ENCODE assay signal across 17 cellular contexts in genomic region chr13:49733181-49733951, GRCh38. TPM values are rescaled to one million over a fixed set of nuclear protein-coding genes. Genes with fewer than 3 reads are reported as not detected.
A peak's percentile ranks its signal among the peaks of the same experiment; 100 is the strongest.
DNase-seq lines count a peak whose midpoint lies in the region; ATAC-seq and TF ChIP-seq lines count a peak whose summit lies in the region.
"Had no signal": no experiment of that assay in that cellular context is flagged by ENCODE, and none has a peak within 500 bp of the region (broad histone marks: within the 10 kb centered on the region; RNA-seq: fewer than 3 reads in every experiment).

No MANE protein-coding gene starts in this region.

- no peak overlapping the region for H3K27ac ChIP-seq in mesenchymal stem cell (ENCODE audit: low read length, poor library complexity, severe bottlenecking)

- H3K18ac ChIP-seq in mesenchymal stem cell (ENCODE audit: low read depth in 1 of 2, low read length in 2 of 2) = no peak overlapping the region

- no peak overlapping the region for H2AK5ac ChIP-seq in mesenchymal stem cell (ENCODE audit: low read length, severe bottlenecking)

- no peak overlapping the region for H3K14ac ChIP-seq in mesenchymal stem cell (ENCODE audit: low read length in 2 of 2)

- H3K4me1 ChIP-seq in mesenchymal stem cell (ENCODE audit: control insufficient read depth, insufficient read depth, low read depth, low read length) = peaks cover 3% of the 10 kb centered on the region

- peaks cover 31% of the 10 kb centered on the region for H3K36me3 ChIP-seq in MG63
- peaks cover 6 to 22% of the 10 kb centered on the region in 2 experiments for H3K36me3 ChIP-seq in mesenchymal stem cell (ENCODE audit: control insufficient read depth in 1 of 2, insufficient read depth in 2 of 2, low read depth in 1 of 2, low read length in 2 of 2)

- no peaks in the 10 kb centered on the region for H3K9me3 Mint-ChIP-seq in T-helper 2 cell treated with Interferon-gamma antibody and Interleukin-4, amounts not matched to agents 5 μg/mL and 100 μg/mL, for 36 hours
- H3K9me3 Mint-ChIP-seq: activated T-helper 17 cell treated with anti-CD3 and anti-CD28 coated beads, Interleukin-2, amount 50 U/mL, for 72 hours; stimulated activated effector memory CD8-positive, alpha-beta T cell treated with anti-CD3 and anti-CD28 coated beads, Interleukin-12 subunit alpha, Interleukin-12 subunit beta, amount 100 ng/mL, for 72 hours; T-helper 1 cell treated with Interleukin-12 subunit alpha and Interleukin-12 subunit beta and Interleukin-4 antibody, amounts not matched to agents 30 μg/mL and 1 μg/mL, for 36 hours had no signal

- H3K79me1 ChIP-seq in mesenchymal stem cell (replicated peaks; ENCODE audit: low read length, poor library complexity, severe bottlenecking) = peaks cover 12% of the 10 kb centered on the region

- no peaks in the 10 kb centered on the region for H3K27me3 Mint-ChIP-seq in T-helper 2 cell treated with Interferon-gamma antibody and Interleukin-4, amounts not matched to agents 5 μg/mL and 100 μg/mL, for 36 hours (ENCODE audit: low read depth)
- H3K27me3 Mint-ChIP-seq: activated T-helper 17 cell treated with anti-CD3 and anti-CD28 coated beads, Interleukin-2, amount 50 U/mL, for 72 hours; B cell had no signal

- no peak overlapping the region for H3K23ac ChIP-seq in mesenchymal stem cell (ENCODE audit: low read length in 2 of 2)

- no peak overlapping the region for H2BK120ac ChIP-seq in mesenchymal stem cell (ENCODE audit: low read depth, low read length)

- H4K8ac ChIP-seq in mesenchymal stem cell (ENCODE audit: low read length) = no peak overlapping the region

- no peak overlapping the region for H3K4me3 ChIP-seq in MG63
- no peak overlapping the region for H3K4me3 ChIP-seq in epithelial cell of esophagus (ENCODE audit: low read length)
- no peak overlapping the region for H3K4me3 ChIP-seq in mesenchymal stem cell (ENCODE audit: insufficient read depth in 1 of 2, low read depth in 1 of 2, low read length in 2 of 2)

- over 99% methylated on average over 11 of the region's 12 CpGs for WGBS in mesenchymal stem cell

- ATAC-seq in HG02973 (IDR thresholded peaks at IDR 0.05; ENCODE audit: unreplicated experiment) = no peak
- ATAC-seq: activated T-helper 17 cell treated with anti-CD3 and anti-CD28 coated beads, Interleukin-2, amount 50 U/mL, for 72 hours; PC-3; stimulated activated effector memory CD8-positive, alpha-beta T cell treated with anti-CD3 and anti-CD28 coated beads, Interleukin-12 subunit alpha, Interleukin-12 subunit beta, amount 100 ng/mL, for 72 hours had no signal

- H2BK15ac ChIP-seq in mesenchymal stem cell (ENCODE audit: low read depth, poor library complexity, severe bottlenecking) = no peak overlapping the region

- peaks cover 9% of the 10 kb centered on the region for H3K36me3 Mint-ChIP-seq in T-helper 2 cell treated with Interferon-gamma antibody and Interleukin-4, amounts not matched to agents 5 μg/mL and 100 μg/mL, for 36 hours (ENCODE audit: low read depth)

- H4K91ac ChIP-seq in mesenchymal stem cell (ENCODE audit: low read length) = no peak overlapping the region

- H2BK12ac ChIP-seq in mesenchymal stem cell (ENCODE audit: low read length in 2 of 2) = no peak overlapping the region

- H3K9ac ChIP-seq in mesenchymal stem cell (ENCODE audit: low read length) = no peak overlapping the region

- no peak overlapping the region for H3K4me3 Mint-ChIP-seq in T-helper 2 cell treated with Interferon-gamma antibody and Interleukin-4, amounts not matched to agents 5 μg/mL and 100 μg/mL, for 36 hours
- H3K4me3 Mint-ChIP-seq: activated T-helper 17 cell treated with anti-CD3 and anti-CD28 coated beads, Interleukin-2, amount 50 U/mL, for 72 hours; B cell; stimulated activated effector memory CD8-positive, alpha-beta T cell treated with anti-CD3 and anti-CD28 coated beads, Interleukin-12 subunit alpha, Interleukin-12 subunit beta, amount 100 ng/mL, for 72 hours; T-helper 1 cell treated with Interleukin-12 subunit alpha and Interleukin-12 subunit beta and Interleukin-4 antibody, amounts not matched to agents 30 μg/mL and 1 μg/mL, for 36 hours had no signal

- H3K9me3 ChIP-seq in MG63 = no peaks in the 10 kb centered on the region
- H3K9me3 ChIP-seq in mesenchymal stem cell (ENCODE audit: control insufficient read depth, low read length) = no peaks in the 10 kb centered on the region

- no peak overlapping the region for H2BK5ac ChIP-seq in mesenchymal stem cell (ENCODE audit: low read depth, low read length, poor library complexity, severe bottlenecking)

- TF ChIP-seq CTCF in epithelial cell of esophagus (IDR thresholded peaks at IDR 0.05; ENCODE audit: insufficient read depth, low read depth, low read length, missing control alignments) = no peak

- H3K27ac Mint-ChIP-seq in T-helper 2 cell treated with Interferon-gamma antibody and Interleukin-4, amounts not matched to agents 5 μg/mL and 100 μg/mL, for 36 hours = no peak overlapping the region
- H3K27ac Mint-ChIP-seq: activated T-helper 17 cell treated with anti-CD3 and anti-CD28 coated beads, Interleukin-2, amount 50 U/mL, for 72 hours; B cell; stimulated activated effector memory CD8-positive, alpha-beta T cell treated with anti-CD3 and anti-CD28 coated beads, Interleukin-12 subunit alpha, Interleukin-12 subunit beta, amount 100 ng/mL, for 72 hours; T-helper 1 cell treated with Interleukin-12 subunit alpha and Interleukin-12 subunit beta and Interleukin-4 antibody, amounts not matched to agents 30 μg/mL and 1 μg/mL, for 36 hours had no signal

- H3K4me2 ChIP-seq in mesenchymal stem cell (ENCODE audit: low read length, poor library complexity, severe bottlenecking) = no peak overlapping the region

- H3K27me3 ChIP-seq in MG63 (no peaks in the 10 kb centered on the region), mesenchymal stem cell (ENCODE audit: control insufficient read depth in 1 of 2, insufficient read depth in 1 of 2, low read length in 2 of 2) (no peaks in the 10 kb centered on the region)

- H3K4ac ChIP-seq in mesenchymal stem cell (ENCODE audit: low read depth in 1 of 2, low read length in 2 of 2) = no peak overlapping the region

- peak; percentile 3 for DNase-seq in ELR (ENCODE audit: low read depth)
- DNase-seq in MG63 = peak; percentile 38
- peak; percentile 53 for DNase-seq in epithelial cell of esophagus (ENCODE audit: low read depth)
- peak; percentile 17 for DNase-seq in mesenchymal stem cell
- DNase-seq in DMS 273 (lab: John Stamatoyannopoulos, UW; ENCODE audit: unreplicated experiment) = no peak
- no peak for DNase-seq in T-helper 2 cell treated with Interferon-gamma antibody and Interleukin-4, amounts not matched to agents 5 μg/mL and 100 μg/mL, for 36 hours (ENCODE audit: low spot score)
- no peak for DNase-seq in NCI-H187 treated with DMSO at 0.1 percent for 48 hours (lab: John Stamatoyannopoulos, UW)
- DNase-seq: aorta; NCI-H1048; NCI-H446; PC-3; stimulated activated CD4-positive, alpha-beta T cell treated with anti-CD3 and anti-CD28 coated beads, Interleukin-4, amount 100 ng/mL, for 1 hour had no signal

- H3K4me1 Mint-ChIP-seq in T-helper 2 cell treated with Interferon-gamma antibody and Interleukin-4, amounts not matched to agents 5 μg/mL and 100 μg/mL, for 36 hours (ENCODE audit: low read depth) = no peaks in the 10 kb centered on the region
- H3K4me1 Mint-ChIP-seq: activated T-helper 17 cell treated with anti-CD3 and anti-CD28 coated beads, Interleukin-2, amount 50 U/mL, for 72 hours; B cell; stimulated activated effector memory CD8-positive, alpha-beta T cell treated with anti-CD3 and anti-CD28 coated beads, Interleukin-12 subunit alpha, Interleukin-12 subunit beta, amount 100 ng/mL, for 72 hours had no signal

- no peak overlapping the region for H2AFZ ChIP-seq in mesenchymal stem cell (ENCODE audit: low read depth, low read length)

RNA-seq across cellular contexts. Expression of gene EBPL, which starts 42.1 kb away (rescaled TPM):
- total RNA-seq in MG63 (2014; rRNA removed; shearing (Covaris generic); ENCODE audit: low replicate concordance) = 231 and 270 TPM in 2 replicates
- polyA plus RNA-seq in mesenchymal stem cell (2013, experiment 1 of 2) = 64.8 TPM
- polyA plus RNA-seq in mesenchymal stem cell (2013, experiment 2 of 2) = 66.7 TPM

RNA-seq across cellular contexts. Expression of gene KPNA3, which starts 59.1 kb away (rescaled TPM):
- 34.7 and 46.6 TPM in 2 replicates for total RNA-seq in MG63 (2014; rRNA removed; shearing (Covaris generic); ENCODE audit: low replicate concordance)
- 58.1 TPM for polyA plus RNA-seq in mesenchymal stem cell (2013, experiment 1 of 2)
- 58.5 TPM for polyA plus RNA-seq in mesenchymal stem cell (2013, experiment 2 of 2)

Comparison
In these comparisons a context has a peak if more than half of its experiments do, and no peak if none do; other contexts are left out.
1. DNase-seq: peak in ELR (single experiment), MG63 (single experiment), epithelial cell of esophagus (single experiment) and mesenchymal stem cell (single experiment); none in DMS 273 (single experiment), T-helper 2 cell treated with Interferon-gamma antibody and Interleukin-4, amounts not matched to agents 5 μg/mL and 100 μg/mL, for 36 hours (single experiment) and NCI-H187 treated with DMSO at 0.1 percent for 48 hours (single experiment).